Comparison of ENCODE assay signal across 14 cellular contexts in the genomic region with DNA sequence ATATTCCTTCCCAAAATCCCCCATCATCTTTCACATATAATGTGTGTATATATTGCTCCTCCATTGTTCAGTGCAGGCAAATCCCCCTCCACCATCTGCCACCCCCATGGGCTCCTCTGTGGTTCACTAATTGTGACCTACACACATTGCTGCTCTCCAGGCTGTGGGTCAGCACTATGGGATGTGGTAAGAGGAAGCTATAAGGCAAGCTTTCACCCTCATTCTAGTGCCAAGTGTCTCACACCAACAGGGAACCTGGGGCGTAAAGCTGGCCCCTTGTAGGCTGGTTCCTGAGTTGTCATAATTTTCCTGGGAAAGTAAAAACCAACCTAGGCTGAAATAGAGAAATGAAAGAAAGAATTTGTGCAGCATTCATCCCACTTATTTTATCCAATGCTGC. TPM values are rescaled to one million over a fixed set of nuclear protein-coding genes. Genes with fewer than 3 reads are reported as not detected.
DNase-seq lines count a peak whose midpoint lies in the region; ATAC-seq and TF ChIP-seq lines count a peak whose summit lies in the region.
"Had no signal": no experiment of that assay in that cellular context is flagged by ENCODE, and none has a peak within 500 bp of the region (broad histone marks: within the 10 kb centered on the region; RNA-seq: fewer than 3 reads in every experiment).

No MANE protein-coding gene starts in this region.

- no peak overlapping the region for H3K56ac ChIP-seq in H9 (ENCODE audit: insufficient read length, low read depth, low read length)

- intact Hi-C loops in activated T-helper 2 cell treated with anti-CD3 and anti-CD28 coated beads, Interferon-gamma antibody, Interleukin-2, Interleukin-4, amounts not matched to agents 10 μg/mL and 5 μg/mL and 100 μg/mL, durations not matched to agents 14 hours and 24 hours and 36 hours (cut with micrococcal nuclease), result loop anchor here (2.0 kb wide), 1 partner anchor 17 kb away; no protein-coding TSS in a partner anchor
- intact Hi-C loops in lower lobe of right lung (cut with DNase I) (no loop called here), upper lobe of right lung (cut with DNase I) (no loop called here)

- H2BK15ac ChIP-seq in H9 (ENCODE audit: low read depth, low read length), result no peak overlapping the region

- no peak for ATAC-seq in stimulated activated naive CD8-positive, alpha-beta T cell treated with anti-CD3 and anti-CD28 coated beads, Interleukin-15, Interleukin-2, amounts not matched to agents 100 U/mL and 50 U/mL, for 24 hours
- ATAC-seq in lower lobe of right lung (peak; percentile 48 to 49), upper lobe of right lung (peak; percentile 66), GM18517 (IDR thresholded peaks at IDR 0.05; ENCODE audit: unreplicated experiment) (no peak)

- H4K91ac ChIP-seq in H9 (ENCODE audit: insufficient read length, low read depth, low read length), result no peak overlapping the region

- H2BK120ac ChIP-seq in H9 (ENCODE audit: low read depth, low read length, poor library complexity, severe bottlenecking), result no peak overlapping the region

- no peak for TF ChIP-seq CTCF in lower lobe of right lung (IDR thresholded peaks at IDR 0.05)
- no peak for TF ChIP-seq CTCF in upper lobe of right lung (IDR thresholded peaks at IDR 0.05)
- TF ChIP-seq CTCF in H9 (conservative IDR thresholded peaks at IDR 0.05), result no peak

- H3K36me3 ChIP-seq in lower lobe of right lung (peaks cover 42% of the 10 kb centered on the region), upper lobe of right lung (peaks cover 34% of the 10 kb centered on the region)

- no peak overlapping the region for H3K9ac ChIP-seq in H9 (ENCODE audit: extremely low read depth, insufficient read length, low read length)

- H3K9me3 ChIP-seq in lower lobe of right lung (no peaks in the 10 kb centered on the region), upper lobe of right lung (no peaks in the 10 kb centered on the region), H9 (ENCODE audit: control insufficient read depth, low read depth, low read length) (no peaks in the 10 kb centered on the region)
- H3K9me3 ChIP-seq: thoracic aorta had no signal

- no peak overlapping the region for H4K8ac ChIP-seq in H9 (replicated peaks; ENCODE audit: insufficient read length, low read depth, low read length)

- H2BK20ac ChIP-seq in H9 (ENCODE audit: low read depth, low read length, poor library complexity, severe bottlenecking), result no peak overlapping the region

- WGBS in H9 (ENCODE audit: extremely low coverage, insufficient read length, low lambda C conversion rate), result no CpG with 5 or more reads among the region's 1 CpG

- H4K5ac ChIP-seq in H9 (ENCODE audit: insufficient read length, low read depth, low read length), result no peak overlapping the region

- peak overlapping the region; percentile 64 for H3K27ac Mint-ChIP-seq in stimulated activated naive CD8-positive, alpha-beta T cell treated with anti-CD3 and anti-CD28 coated beads, Interleukin-15, Interleukin-2, amounts not matched to agents 100 ng/mL and 50 ng/mL, for 24 hours
- H3K27ac Mint-ChIP-seq in activated T-helper 2 cell treated with anti-CD3 and anti-CD28 coated beads, Interferon-gamma antibody, Interleukin-2, Interleukin-4, amounts not matched to agents 10 μg/mL and 5 μg/mL and 100 μg/mL, durations not matched to agents 14 hours and 24 hours and 36 hours, result peak overlapping the region; percentile 52
- peak overlapping the region in 1 of 3 experiments; percentile 30; a peak in 1 of 7 replicates for H3K27ac Mint-ChIP-seq in H9

- H3K23ac ChIP-seq in H9 (ENCODE audit: insufficient read length, low read depth, low read length), result no peak overlapping the region

- H3K14ac ChIP-seq in H9 (ENCODE audit: insufficient read depth, low read length), result no peak overlapping the region

- H3K27me3 ChIP-seq in lower lobe of right lung (ENCODE audit: low read depth) (no peaks in the 10 kb centered on the region), upper lobe of right lung (no peaks in the 10 kb centered on the region), H9 (ENCODE audit: insufficient read depth, low read length) (no peaks in the 10 kb centered on the region)

- H3K4me1 Mint-ChIP-seq in stimulated activated naive CD8-positive, alpha-beta T cell treated with anti-CD3 and anti-CD28 coated beads, Interleukin-15, Interleukin-2, amounts not matched to agents 100 ng/mL and 50 ng/mL, for 24 hours (ENCODE audit: low read depth), result peaks cover 75% of the 10 kb centered on the region
- peaks cover 82% of the 10 kb centered on the region for H3K4me1 Mint-ChIP-seq in activated T-helper 2 cell treated with anti-CD3 and anti-CD28 coated beads, Interferon-gamma antibody, Interleukin-2, Interleukin-4, amounts not matched to agents 10 μg/mL and 5 μg/mL and 100 μg/mL, durations not matched to agents 14 hours and 24 hours and 36 hours (ENCODE audit: low read depth)
- peaks cover 29 to 39% of the 10 kb centered on the region in 2 experiments for H3K4me1 Mint-ChIP-seq in H9

- H4K20me1 ChIP-seq in H9 (ENCODE audit: control insufficient read depth, insufficient read depth, insufficient read length), result no peaks in the 10 kb centered on the region

- peaks cover 38% of the 10 kb centered on the region for H3K79me2 ChIP-seq in H9 (ENCODE audit: insufficient read depth, low read length)

- H3T11ph ChIP-seq in H9 (ENCODE audit: low read length), result no peak overlapping the region

- H2BK5ac ChIP-seq in H9 (ENCODE audit: insufficient read length, low read length), result no peak overlapping the region

- H3K4me3 ChIP-seq in lower lobe of right lung, result no peak overlapping the region
- H3K4me3 ChIP-seq in upper lobe of right lung, result no peak overlapping the region
- H3K4me3 ChIP-seq: thoracic aorta had no signal

- H3K9me3 Mint-ChIP-seq in stimulated activated naive CD8-positive, alpha-beta T cell treated with anti-CD3 and anti-CD28 coated beads, Interleukin-15, Interleukin-2, amounts not matched to agents 100 ng/mL and 50 ng/mL, for 24 hours, result no peaks in the 10 kb centered on the region
- no peaks in the 10 kb centered on the region for H3K9me3 Mint-ChIP-seq in activated T-helper 2 cell treated with anti-CD3 and anti-CD28 coated beads, Interferon-gamma antibody, Interleukin-2, Interleukin-4, amounts not matched to agents 10 μg/mL and 5 μg/mL and 100 μg/mL, durations not matched to agents 14 hours and 24 hours and 36 hours
- H3K9me3 Mint-ChIP-seq in H9, result no peaks in the 10 kb centered on the region
- H3K9me3 Mint-ChIP-seq: nephron had no signal

- H3K4me3 Mint-ChIP-seq in stimulated activated naive CD8-positive, alpha-beta T cell treated with anti-CD3 and anti-CD28 coated beads, Interleukin-15, Interleukin-2, amounts not matched to agents 100 ng/mL and 50 ng/mL, for 24 hours, result no peak overlapping the region
- H3K4me3 Mint-ChIP-seq in activated T-helper 2 cell treated with anti-CD3 and anti-CD28 coated beads, Interferon-gamma antibody, Interleukin-2, Interleukin-4, amounts not matched to agents 10 μg/mL and 5 μg/mL and 100 μg/mL, durations not matched to agents 14 hours and 24 hours and 36 hours (ENCODE audit: low read depth), result no peak overlapping the region
- H3K4me3 Mint-ChIP-seq in H9, result no peak overlapping the region
- H3K4me3 Mint-ChIP-seq: nephron had no signal

- no peak overlapping the region for H3K4ac ChIP-seq in H9 (ENCODE audit: low read depth, low read length)

- H2BK12ac ChIP-seq in H9 (ENCODE audit: insufficient read length, low read depth, low read length), result no peak overlapping the region

- no peak overlapping the region for H3K18ac ChIP-seq in H9 (ENCODE audit: insufficient read length, low read depth, low read length)

- peaks cover 27% of the 10 kb centered on the region for H3K79me1 ChIP-seq in H9 (ENCODE audit: insufficient read depth, low read depth, low read length, poor library complexity, severe bottlenecking)

- no peaks in the 10 kb centered on the region for H3K23me2 ChIP-seq in H9 (ENCODE audit: insufficient read length, low read depth, low read length, poor library complexity, severe bottlenecking)

- no peak overlapping the region for H2AK5ac ChIP-seq in H9 (ENCODE audit: insufficient read length, low read length)

- no peak overlapping the region for H2AFZ ChIP-seq in H9 (ENCODE audit: low read length)

- H3K27ac ChIP-seq in lower lobe of right lung (peak overlapping the region; percentile 50), upper lobe of right lung (peak overlapping the region; percentile 12), H9 (ENCODE audit: insufficient read length, low read depth, low read length) (no peak overlapping the region)
- H3K27ac ChIP-seq: thoracic aorta had no signal

- no peaks in the 10 kb centered on the region for H3K27me3 Mint-ChIP-seq in stimulated activated naive CD8-positive, alpha-beta T cell treated with anti-CD3 and anti-CD28 coated beads, Interleukin-15, Interleukin-2, amounts not matched to agents 100 ng/mL and 50 ng/mL, for 24 hours
- H3K27me3 Mint-ChIP-seq in activated T-helper 2 cell treated with anti-CD3 and anti-CD28 coated beads, Interferon-gamma antibody, Interleukin-2, Interleukin-4, amounts not matched to agents 10 μg/mL and 5 μg/mL and 100 μg/mL, durations not matched to agents 14 hours and 24 hours and 36 hours (ENCODE audit: low read depth), result no peaks in the 10 kb centered on the region
- H3K27me3 Mint-ChIP-seq in H9 (ENCODE audit: low read depth), result no peaks in the 10 kb centered on the region

- peaks cover 71% of the 10 kb centered on the region for H3K36me3 Mint-ChIP-seq in stimulated activated naive CD8-positive, alpha-beta T cell treated with anti-CD3 and anti-CD28 coated beads, Interleukin-15, Interleukin-2, amounts not matched to agents 100 ng/mL and 50 ng/mL, for 24 hours (ENCODE audit: low read depth)
- peaks cover 67% of the 10 kb centered on the region for H3K36me3 Mint-ChIP-seq in activated T-helper 2 cell treated with anti-CD3 and anti-CD28 coated beads, Interferon-gamma antibody, Interleukin-2, Interleukin-4, amounts not matched to agents 10 μg/mL and 5 μg/mL and 100 μg/mL, durations not matched to agents 14 hours and 24 hours and 36 hours (ENCODE audit: low read depth)
- peaks cover 9 to 38% (median 21%) of the 10 kb centered on the region in 3 experiments; a peak in 6 of 7 replicates for H3K36me3 Mint-ChIP-seq in H9 (ENCODE audit: insufficient read depth in 1 of 3, low read depth in 3 of 3)

- no peak overlapping the region for H3K4me2 ChIP-seq in H9 (ENCODE audit: insufficient read depth, insufficient read length, low read length)

- no peak for DNase-seq in stimulated activated naive CD8-positive, alpha-beta T cell treated with anti-CD3 and anti-CD28 coated beads, Interleukin-15, Interleukin-2, amounts not matched to agents 100 U/mL and 50 U/mL, for 24 hours
- DNase-seq in activated T-helper 2 cell treated with anti-CD3 and anti-CD28 coated beads, Interferon-gamma antibody, Interleukin-2, Interleukin-4, amounts not matched to agents 10 μg/mL and 5 μg/mL and 100 μg/mL, durations not matched to agents 14 hours and 24 hours and 36 hours (ENCODE audit: low spot score), result no peak
- DNase-seq in lower lobe of right lung, result no peak
- no peak for DNase-seq in upper lobe of right lung
- no peak for DNase-seq in NCI-H748 (lab: John Stamatoyannopoulos, UW; ENCODE audit: unreplicated experiment)
- no peak for DNase-seq in H9
- DNase-seq: activated effector memory CD4-positive, alpha-beta T cell treated with anti-CD3 and anti-CD28 coated beads, Interleukin-2, amount 50 U/mL, for 16 hours; Calu3; effector memory CD4-positive, alpha-beta T cell; NCI-H526 had no signal

- H3K4me1 ChIP-seq in lower lobe of right lung (peaks cover 100% of the 10 kb centered on the region), upper lobe of right lung (peaks cover 84% of the 10 kb centered on the region), H9 (ENCODE audit: insufficient read depth, low read length) (peaks cover 6% of the 10 kb centered on the region)

RNA-seq across cellular contexts. Expression of a gene that starts 16.8 kb away (rescaled TPM):
- 320 and 330 TPM in 2 replicates for total RNA-seq in activated T-helper 2 cell treated with anti-CD3 and anti-CD28 coated beads, Interferon-gamma antibody, Interleukin-2, Interleukin-4, amounts not matched to agents 10 μg/mL and 5 μg/mL and 100 μg/mL, durations not matched to agents 14 hours and 24 hours and 36 hours
- total RNA-seq in lower lobe of right lung (291 TPM), upper lobe of right lung (266 TPM), H9 (2021) (196 and 210 TPM in 2 replicates)

RNA-seq across cellular contexts. Expression of a gene that starts 47.1 kb away (rescaled TPM):
- total RNA-seq in activated T-helper 2 cell treated with anti-CD3 and anti-CD28 coated beads, Interferon-gamma antibody, Interleukin-2, Interleukin-4, amounts not matched to agents 10 μg/mL and 5 μg/mL and 100 μg/mL, durations not matched to agents 14 hours and 24 hours and 36 hours, result 3.2 and 4.1 TPM in 2 replicates
- total RNA-seq in lower lobe of right lung (10.8 TPM), upper lobe of right lung (10.9 TPM), H9 (2021) (1.9 and 3.1 TPM in 2 replicates)

Comparison
In these comparisons a context has a peak if more than half of its experiments do, and no peak if none do; other contexts are left out.
1. ATAC-seq: peak in lower lobe of right lung (2 of 2) and upper lobe of right lung (single experiment); none in stimulated activated naive CD8-positive, alpha-beta T cell treated with anti-CD3 and anti-CD28 coated beads, Interleukin-15, Interleukin-2, amounts not matched to agents 100 U/mL and 50 U/mL, for 24 hours (single experiment) and GM18517 (single experiment).